Comparison of ENCODE assay signal across 14 cellular contexts in genomic region chr5:157546456-157547100, GRCh38. TPM values are rescaled to one million over a fixed set of nuclear protein-coding genes. Genes with fewer than 3 reads are reported as not detected.
DNase-seq lines count a peak whose midpoint lies in the region; ATAC-seq and TF ChIP-seq lines count a peak whose summit lies in the region.
"Had no signal": no experiment of that assay in that cellular context is flagged by ENCODE, and none has a peak within 500 bp of the region (broad histone marks: within the 10 kb centered on the region; RNA-seq: fewer than 3 reads in every experiment).

No MANE protein-coding gene starts in this region.

- no peak for DNase-seq in CD8-positive, alpha-beta memory T cell
- DNase-seq in RPMI7951 (ENCODE audit: low read depth) (peak; percentile 37), fibroblast of lung (ENCODE audit: low read depth in 2 of 2) (peak; percentile 36 to 78), osteoblast (ENCODE audit: insufficient read length, low spot score, missing footprints) (no peak), NCI-H187 (lab: John Stamatoyannopoulos, UW) (no peak), GM19240 (ENCODE audit: insufficient read length, low spot score) (no peak), medulla oblongata (ENCODE audit: extremely low spot score) (no peak)
- DNase-seq: activated CD8-positive, alpha-beta memory T cell treated with anti-CD3 and anti-CD28 coated beads, Interleukin-2, amount 50 U/mL, for 48 hours; gastrocnemius medialis; NCI-H1436 treated with DMSO at 0.1 percent for 48 hours; right lobe of liver had no signal

- no peak overlapping the region for H3K4me3 ChIP-seq in CD8-positive, alpha-beta memory T cell (ENCODE audit: low read length)
- H3K4me3 ChIP-seq in fibroblast of lung (replicated peaks in 1 of 4; ENCODE audit: control extremely low read depth in 1 of 4, insufficient read depth in 1 of 4, low read depth in 3 of 4, low read length in 4 of 4): no peak overlapping the region
- H3K4me3 ChIP-seq in osteoblast (ENCODE audit: insufficient read depth, low read length): no peak overlapping the region
- H3K4me3 ChIP-seq: gastrocnemius medialis, right lobe of liver had no signal

- TF ChIP-seq CTCF in fibroblast of lung (conservative IDR thresholded peaks at IDR 0.05 in 1 of 2, IDR thresholded peaks at IDR 0.05 in 1 of 2; ENCODE audit: low read depth in 1 of 2, low read length in 2 of 2): no peak
- no peak for TF ChIP-seq CTCF in osteoblast (IDR thresholded peaks at IDR 0.05; ENCODE audit: extremely low read depth, low read depth, low read length)

- H3K79me2 ChIP-seq in fibroblast of lung (ENCODE audit: control insufficient read depth, insufficient read depth, low read length): peaks cover 33% of the 10 kb centered on the region
- H3K79me2 ChIP-seq in osteoblast (ENCODE audit: insufficient read depth, low read length): peaks cover 52% of the 10 kb centered on the region

- no peaks in the 10 kb centered on the region for H4K20me1 ChIP-seq in fibroblast of lung (ENCODE audit: control insufficient read depth, extremely low read depth, insufficient read depth, low read length)
- no peaks in the 10 kb centered on the region for H4K20me1 ChIP-seq in osteoblast (ENCODE audit: insufficient read depth, low read length)

- POLR2A ChIA-PET in CD8-positive, alpha-beta memory T cell (lab: Charles Lee): no interaction called here

- CTCF ChIA-PET in CD8-positive, alpha-beta memory T cell (lab: Charles Lee): interaction anchor here (1.3 kb wide), 1 partner anchor 197 kb away, joined by 4 read pairs; the partner anchor contains the start of gene LSM11

- H3K27me3 ChIP-seq in CD8-positive, alpha-beta memory T cell (ENCODE audit: insufficient read depth, low read length, poor library complexity, severe bottlenecking): no peaks in the 10 kb centered on the region
- H3K27me3 ChIP-seq in fibroblast of lung (ENCODE audit: control insufficient read depth, insufficient read depth, low read length) (no peaks in the 10 kb centered on the region), osteoblast (ENCODE audit: insufficient read depth, low read length) (no peaks in the 10 kb centered on the region)
- H3K27me3 ChIP-seq: gastrocnemius medialis, right lobe of liver had no signal

- H3K4me1 Mint-ChIP-seq in CD8-positive, alpha-beta memory T cell: peaks cover 78 to 97% (median 94%) of the 10 kb centered on the region in 3 donors

- H3K4me2 ChIP-seq in fibroblast of lung (ENCODE audit: extremely low read depth, insufficient read depth, low read length): no peak overlapping the region
- H3K4me2 ChIP-seq in osteoblast (ENCODE audit: insufficient read depth, low read length): peak overlapping the region; percentile 49

- H3K36me3 Mint-ChIP-seq in CD8-positive, alpha-beta memory T cell: peaks cover 0 to 6% (median 5%) of the 10 kb centered on the region in 3 donors

- H2AFZ ChIP-seq in fibroblast of lung (ENCODE audit: low read length) (no peak overlapping the region), osteoblast (ENCODE audit: low read length) (no peak overlapping the region)

- no peak overlapping the region for H3K9ac ChIP-seq in fibroblast of lung (ENCODE audit: insufficient read depth, low read length)

- H3K27ac ChIP-seq in CD8-positive, alpha-beta memory T cell (ENCODE audit: low read depth, low read length): no peak overlapping the region
- H3K27ac ChIP-seq in fibroblast of lung (ENCODE audit: insufficient read depth, low read length) (peak overlapping the region; percentile 6), osteoblast (ENCODE audit: low read depth, low read length) (peak overlapping the region; percentile 95)
- H3K27ac ChIP-seq: gastrocnemius medialis had no signal

- no peaks in the 10 kb centered on the region for H3K27me3 Mint-ChIP-seq in CD8-positive, alpha-beta memory T cell
- H3K27me3 Mint-ChIP-seq: central memory CD8-positive, alpha-beta T cell had no signal

- H3K27ac Mint-ChIP-seq in CD8-positive, alpha-beta memory T cell: peak overlapping the region; percentile 18 to 92 (median 43)

- no peaks in the 10 kb centered on the region for H3K9me3 Mint-ChIP-seq in CD8-positive, alpha-beta memory T cell
- H3K9me3 Mint-ChIP-seq: central memory CD8-positive, alpha-beta T cell had no signal

- H3K36me3 ChIP-seq in CD8-positive, alpha-beta memory T cell (ENCODE audit: insufficient read depth, low read length): no peaks in the 10 kb centered on the region
- no peaks in the 10 kb centered on the region for H3K36me3 ChIP-seq in fibroblast of lung (ENCODE audit: control insufficient read depth, insufficient read depth, low read length)
- H3K36me3 ChIP-seq in osteoblast (ENCODE audit: insufficient read depth, low read length): no peaks in the 10 kb centered on the region
- H3K36me3 ChIP-seq: gastrocnemius medialis, right lobe of liver had no signal

- no peaks in the 10 kb centered on the region for H3K9me3 ChIP-seq in CD8-positive, alpha-beta memory T cell (ENCODE audit: low read length)
- H3K9me3 ChIP-seq in fibroblast of lung (ENCODE audit: control insufficient read depth, insufficient read depth, low read depth, low read length): no peaks in the 10 kb centered on the region
- H3K9me3 ChIP-seq in osteoblast (ENCODE audit: low read depth, low read length): no peaks in the 10 kb centered on the region
- H3K9me3 ChIP-seq: gastrocnemius medialis, right lobe of liver had no signal

- no peak for ATAC-seq in GM18907 (IDR thresholded peaks at IDR 0.05; ENCODE audit: unreplicated experiment)
- ATAC-seq: gastrocnemius medialis, left lobe of liver, right lobe of liver had no signal

- peaks cover 59% of the 10 kb centered on the region for H3K4me1 ChIP-seq in CD8-positive, alpha-beta memory T cell (ENCODE audit: insufficient read depth, low read length)
- H3K4me1 ChIP-seq in fibroblast of lung (ENCODE audit: control insufficient read depth, extremely low read depth, insufficient read depth, low read length) (peaks cover 52% of the 10 kb centered on the region), osteoblast (ENCODE audit: insufficient read depth, low read length) (peaks cover 55% of the 10 kb centered on the region)

- H3K4me3 Mint-ChIP-seq in CD8-positive, alpha-beta memory T cell: peak overlapping the region in 3 of 7 donors; percentile 6 to 64 (median 49)

RNA-seq across cellular contexts. Expression of gene ADAM19, which starts 29.0 kb away (rescaled TPM):
- total RNA-seq in CD8-positive, alpha-beta memory T cell: 10 to 100 TPM; 26.5 to 26.8 TPM
- polyA plus RNA-seq in CD8-positive, alpha-beta memory T cell: 4.1 TPM
- total RNA-seq in RPMI7951 (2014; rRNA removed; shearing (Covaris generic)): 15.6 and 24.2 TPM in 2 replicates
- 13.0 and 17.7 TPM in 2 replicates for total RNA-seq in fibroblast of lung
- polyA plus RNA-seq in fibroblast of lung: 19.3 and 65.2 TPM in 2 replicates
- 18.6 and 77.1 TPM in 2 replicates for polyA plus RNA-seq in fibroblast of lung (2012)
- polyA minus RNA-seq in fibroblast of lung (ENCODE audit: low replicate concordance): 41.0 and 120 TPM in 2 replicates
- 12.1 and 14.5 TPM in 2 replicates for total RNA-seq in osteoblast

Comparison
In these comparisons a context has a peak if more than half of its experiments do, and no peak if none do; other contexts are left out.
1. DNase-seq: peak in RPMI7951 (single experiment) and fibroblast of lung (2 of 2); none in CD8-positive, alpha-beta memory T cell (0 of 5), osteoblast (single experiment), NCI-H187 (0 of 2), GM19240 (single experiment) and medulla oblongata (single experiment).